In genomic region chr5:9977070-9977469, GRCh38 we compare ENCODE assay signal across 1 cellular context.
TF ChIP-seq lines count a peak whose summit lies in the region.

No MANE protein-coding gene starts in this region.

TF ChIP-seq in GM23338, 12 proteins besides CTCF, POLR2A, EP300 and RAD21 (continued from another document):
- TF ChIP-seq, protein P1, sequence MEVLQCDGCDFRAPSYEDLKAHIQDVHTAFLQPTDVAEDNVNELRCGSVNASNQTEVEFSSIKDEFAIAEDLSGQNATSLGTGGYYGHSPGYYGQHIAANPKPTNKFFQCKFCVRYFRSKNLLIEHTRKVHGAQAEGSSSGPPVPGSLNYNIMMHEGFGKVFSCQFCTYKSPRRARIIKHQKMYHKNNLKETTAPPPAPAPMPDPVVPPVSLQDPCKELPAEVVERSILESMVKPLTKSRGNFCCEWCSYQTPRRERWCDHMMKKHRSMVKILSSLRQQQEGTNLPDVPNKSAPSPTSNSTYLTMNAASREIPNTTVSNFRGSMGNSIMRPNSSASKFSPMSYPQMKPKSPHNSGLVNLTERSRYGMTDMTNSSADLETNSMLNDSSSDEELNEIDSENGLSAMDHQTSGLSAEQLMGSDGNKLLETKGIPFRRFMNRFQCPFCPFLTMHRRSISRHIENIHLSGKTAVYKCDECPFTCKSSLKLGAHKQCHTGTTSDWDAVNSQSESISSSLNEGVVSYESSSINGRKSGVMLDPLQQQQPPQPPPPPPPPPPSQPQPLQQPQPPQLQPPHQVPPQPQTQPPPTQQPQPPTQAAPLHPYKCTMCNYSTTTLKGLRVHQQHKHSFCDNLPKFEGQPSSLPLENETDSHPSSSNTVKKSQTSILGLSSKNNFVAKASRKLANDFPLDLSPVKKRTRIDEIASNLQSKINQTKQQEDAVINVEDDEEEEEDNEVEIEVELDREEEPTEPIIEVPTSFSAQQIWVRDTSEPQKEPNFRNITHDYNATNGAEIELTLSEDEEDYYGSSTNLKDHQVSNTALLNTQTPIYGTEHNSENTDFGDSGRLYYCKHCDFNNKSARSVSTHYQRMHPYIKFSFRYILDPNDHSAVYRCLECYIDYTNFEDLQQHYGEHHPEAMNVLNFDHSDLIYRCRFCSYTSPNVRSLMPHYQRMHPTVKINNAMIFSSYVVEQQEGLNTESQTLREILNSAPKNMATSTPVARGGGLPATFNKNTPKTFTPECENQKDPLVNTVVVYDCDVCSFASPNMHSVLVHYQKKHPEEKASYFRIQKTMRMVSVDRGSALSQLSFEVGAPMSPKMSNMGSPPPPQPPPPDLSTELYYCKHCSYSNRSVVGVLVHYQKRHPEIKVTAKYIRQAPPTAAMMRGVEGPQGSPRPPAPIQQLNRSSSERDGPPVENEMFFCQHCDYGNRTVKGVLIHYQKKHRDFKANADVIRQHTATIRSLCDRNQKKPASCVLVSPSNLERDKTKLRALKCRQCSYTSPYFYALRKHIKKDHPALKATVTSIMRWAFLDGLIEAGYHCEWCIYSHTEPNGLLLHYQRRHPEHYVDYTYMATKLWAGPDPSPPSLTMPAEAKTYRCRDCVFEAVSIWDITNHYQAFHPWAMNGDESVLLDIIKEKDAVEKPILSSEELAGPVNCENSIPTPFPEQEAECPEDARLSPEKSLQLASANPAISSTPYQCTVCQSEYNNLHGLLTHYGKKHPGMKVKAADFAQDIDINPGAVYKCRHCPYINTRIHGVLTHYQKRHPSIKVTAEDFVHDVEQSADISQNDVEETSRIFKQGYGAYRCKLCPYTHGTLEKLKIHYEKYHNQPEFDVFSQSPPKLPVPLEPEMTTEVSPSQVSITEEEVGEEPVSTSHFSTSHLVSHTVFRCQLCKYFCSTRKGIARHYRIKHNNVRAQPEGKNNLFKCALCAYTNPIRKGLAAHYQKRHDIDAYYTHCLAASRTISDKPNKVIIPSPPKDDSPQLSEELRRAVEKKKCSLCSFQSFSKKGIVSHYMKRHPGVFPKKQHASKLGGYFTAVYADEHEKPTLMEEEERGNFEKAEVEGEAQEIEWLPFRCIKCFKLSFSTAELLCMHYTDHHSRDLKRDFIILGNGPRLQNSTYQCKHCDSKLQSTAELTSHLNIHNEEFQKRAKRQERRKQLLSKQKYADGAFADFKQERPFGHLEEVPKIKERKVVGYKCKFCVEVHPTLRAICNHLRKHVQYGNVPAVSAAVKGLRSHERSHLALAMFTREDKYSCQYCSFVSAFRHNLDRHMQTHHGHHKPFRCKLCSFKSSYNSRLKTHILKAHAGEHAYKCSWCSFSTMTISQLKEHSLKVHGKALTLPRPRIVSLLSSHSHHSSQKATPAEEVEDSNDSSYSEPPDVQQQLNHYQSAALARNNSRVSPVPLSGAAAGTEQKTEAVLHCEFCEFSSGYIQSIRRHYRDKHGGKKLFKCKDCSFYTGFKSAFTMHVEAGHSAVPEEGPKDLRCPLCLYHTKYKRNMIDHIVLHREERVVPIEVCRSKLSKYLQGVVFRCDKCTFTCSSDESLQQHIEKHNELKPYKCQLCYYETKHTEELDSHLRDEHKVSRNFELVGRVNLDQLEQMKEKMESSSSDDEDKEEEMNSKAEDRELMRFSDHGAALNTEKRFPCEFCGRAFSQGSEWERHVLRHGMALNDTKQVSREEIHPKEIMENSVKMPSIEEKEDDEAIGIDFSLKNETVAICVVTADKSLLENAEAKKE (CRISPR knock-in tag; IDR thresholded peaks at IDR 0.05), result no peak
- TF ChIP-seq NANOG (IDR thresholded peaks at IDR 0.05; ENCODE audit: borderline replicate concordance) (no peak), POLR2AphosphoS5 (IDR thresholded peaks at IDR 0.05; ENCODE audit: low read depth) (no peak), EZH2 (IDR thresholded peaks at IDR 0.05; ENCODE audit: low read depth, unreplicated experiment) (no peak)
